Comparison of ENCODE assay signal across 1 cellular context in the genomic region with DNA sequence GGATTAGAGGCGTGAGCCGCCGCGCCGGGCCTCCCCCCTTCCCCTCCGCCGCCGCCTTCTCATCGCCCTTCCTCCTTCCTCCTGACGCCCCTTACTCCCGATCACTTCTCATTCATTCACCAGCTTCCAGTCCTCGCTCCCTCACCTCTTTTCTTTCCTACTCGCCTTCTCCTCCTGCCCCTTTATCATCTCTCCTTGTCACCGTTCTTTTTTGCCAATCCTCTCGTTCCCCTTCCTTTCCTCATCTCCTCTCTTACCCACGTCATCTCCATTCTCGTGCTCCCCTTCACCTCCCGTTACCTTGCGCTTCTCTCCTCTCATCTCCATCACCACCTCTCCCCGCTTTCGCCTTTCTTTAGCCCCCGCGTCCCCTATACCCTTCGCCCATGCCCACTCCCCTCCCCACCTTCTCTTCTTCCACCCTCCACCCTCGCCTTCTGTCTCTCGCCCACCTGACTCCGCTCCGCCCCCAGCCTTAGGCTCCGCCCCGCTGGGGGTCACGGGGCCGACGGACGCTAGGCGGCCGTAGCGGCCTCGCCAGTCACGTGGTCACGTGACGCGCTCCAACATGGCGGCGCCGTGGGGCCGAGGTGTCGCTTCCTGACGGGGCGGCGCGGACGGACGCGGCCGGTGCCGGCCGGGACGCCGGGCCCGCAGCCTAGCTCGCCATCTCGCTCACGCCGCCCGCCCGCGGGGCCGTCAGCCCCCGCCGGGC.
TF ChIP-seq lines count a peak whose summit lies in the region.

A gene (plus strand): TSS at position 544 of the 715 bp plus-strand sequence. CDS start 179 bp downstream, outside the sequence.

TF ChIP-seq in HepG2, 621 proteins besides CTCF, POLR2A, EP300 and RAD21 (continued from another document and continues in another):
- TF ChIP-seq, protein P1, sequence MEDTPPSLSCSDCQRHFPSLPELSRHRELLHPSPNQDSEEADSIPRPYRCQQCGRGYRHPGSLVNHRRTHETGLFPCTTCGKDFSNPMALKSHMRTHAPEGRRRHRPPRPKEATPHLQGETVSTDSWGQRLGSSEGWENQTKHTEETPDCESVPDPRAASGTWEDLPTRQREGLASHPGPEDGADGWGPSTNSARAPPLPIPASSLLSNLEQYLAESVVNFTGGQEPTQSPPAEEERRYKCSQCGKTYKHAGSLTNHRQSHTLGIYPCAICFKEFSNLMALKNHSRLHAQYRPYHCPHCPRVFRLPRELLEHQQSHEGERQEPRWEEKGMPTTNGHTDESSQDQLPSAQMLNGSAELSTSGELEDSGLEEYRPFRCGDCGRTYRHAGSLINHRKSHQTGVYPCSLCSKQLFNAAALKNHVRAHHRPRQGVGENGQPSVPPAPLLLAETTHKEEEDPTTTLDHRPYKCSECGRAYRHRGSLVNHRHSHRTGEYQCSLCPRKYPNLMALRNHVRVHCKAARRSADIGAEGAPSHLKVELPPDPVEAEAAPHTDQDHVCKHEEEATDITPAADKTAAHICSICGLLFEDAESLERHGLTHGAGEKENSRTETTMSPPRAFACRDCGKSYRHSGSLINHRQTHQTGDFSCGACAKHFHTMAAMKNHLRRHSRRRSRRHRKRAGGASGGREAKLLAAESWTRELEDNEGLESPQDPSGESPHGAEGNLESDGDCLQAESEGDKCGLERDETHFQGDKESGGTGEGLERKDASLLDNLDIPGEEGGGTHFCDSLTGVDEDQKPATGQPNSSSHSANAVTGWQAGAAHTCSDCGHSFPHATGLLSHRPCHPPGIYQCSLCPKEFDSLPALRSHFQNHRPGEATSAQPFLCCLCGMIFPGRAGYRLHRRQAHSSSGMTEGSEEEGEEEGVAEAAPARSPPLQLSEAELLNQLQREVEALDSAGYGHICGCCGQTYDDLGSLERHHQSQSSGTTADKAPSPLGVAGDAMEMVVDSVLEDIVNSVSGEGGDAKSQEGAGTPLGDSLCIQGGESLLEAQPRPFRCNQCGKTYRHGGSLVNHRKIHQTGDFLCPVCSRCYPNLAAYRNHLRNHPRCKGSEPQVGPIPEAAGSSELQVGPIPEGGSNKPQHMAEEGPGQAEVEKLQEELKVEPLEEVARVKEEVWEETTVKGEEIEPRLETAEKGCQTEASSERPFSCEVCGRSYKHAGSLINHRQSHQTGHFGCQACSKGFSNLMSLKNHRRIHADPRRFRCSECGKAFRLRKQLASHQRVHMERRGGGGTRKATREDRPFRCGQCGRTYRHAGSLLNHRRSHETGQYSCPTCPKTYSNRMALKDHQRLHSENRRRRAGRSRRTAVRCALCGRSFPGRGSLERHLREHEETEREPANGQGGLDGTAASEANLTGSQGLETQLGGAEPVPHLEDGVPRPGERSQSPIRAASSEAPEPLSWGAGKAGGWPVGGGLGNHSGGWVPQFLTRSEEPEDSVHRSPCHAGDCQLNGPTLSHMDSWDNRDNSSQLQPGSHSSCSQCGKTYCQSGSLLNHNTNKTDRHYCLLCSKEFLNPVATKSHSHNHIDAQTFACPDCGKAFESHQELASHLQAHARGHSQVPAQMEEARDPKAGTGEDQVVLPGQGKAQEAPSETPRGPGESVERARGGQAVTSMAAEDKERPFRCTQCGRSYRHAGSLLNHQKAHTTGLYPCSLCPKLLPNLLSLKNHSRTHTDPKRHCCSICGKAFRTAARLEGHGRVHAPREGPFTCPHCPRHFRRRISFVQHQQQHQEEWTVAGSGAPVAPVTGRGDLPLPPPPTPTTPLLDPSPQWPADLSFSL (CRISPR knock-in tag; IDR thresholded peaks at IDR 0.05): no peak; the same call in 1 of the 2 replicates
- TF ChIP-seq FOXA3 (CRISPR knock-in tag; IDR thresholded peaks at IDR 0.05) (peak; percentile 69; the same call in 1 of the 2 replicates), ZMYM2 (CRISPR knock-in tag; IDR thresholded peaks at IDR 0.05) (peak; percentile 95; the same call in 1 of the 2 replicates), MED8 (CRISPR knock-in tag; IDR thresholded peaks at IDR 0.05; ENCODE audit: insufficient replicate concordance) (no peak), YEATS4 (CRISPR knock-in tag; IDR thresholded peaks at IDR 0.05; ENCODE audit: borderline replicate concordance) (no peak; the same call in 1 of the 2 replicates), SMAD9 (CRISPR knock-in tag; IDR thresholded peaks at IDR 0.05) (no peak), MEIS1 (CRISPR knock-in tag; IDR thresholded peaks at IDR 0.05; ENCODE audit: borderline replicate concordance) (0 out of 2 replicates have a peak, but pooled peaks have one; percentile 47), MEIS2 (CRISPR knock-in tag; IDR thresholded peaks at IDR 0.05) (no peak; the same call in 1 of the 2 replicates), ZNF530 (CRISPR knock-in tag; IDR thresholded peaks at IDR 0.05; ENCODE audit: low read depth) (no peak), CHD4 (IDR thresholded peaks at IDR 0.05; ENCODE audit: borderline replicate concordance, low read length) (no peak), ZKSCAN1 (IDR thresholded peaks at IDR 0.05; ENCODE audit: low read length) (no peak), HDAC2 (CRISPR knock-in tag; IDR thresholded peaks at IDR 0.05) (no peak), CHCHD3 (CRISPR knock-in tag; IDR thresholded peaks at IDR 0.05) (no peak), ZNF850 (CRISPR knock-in tag; conservative IDR thresholded peaks at IDR 0.05) (no peak), POLR2G (IDR thresholded peaks at IDR 0.05; ENCODE audit: low read depth, low read length) (peak; percentile 96), ZNF703 (CRISPR knock-in tag; IDR thresholded peaks at IDR 0.05; ENCODE audit: borderline replicate concordance) (no peak)
- TF ChIP-seq, protein P2, sequence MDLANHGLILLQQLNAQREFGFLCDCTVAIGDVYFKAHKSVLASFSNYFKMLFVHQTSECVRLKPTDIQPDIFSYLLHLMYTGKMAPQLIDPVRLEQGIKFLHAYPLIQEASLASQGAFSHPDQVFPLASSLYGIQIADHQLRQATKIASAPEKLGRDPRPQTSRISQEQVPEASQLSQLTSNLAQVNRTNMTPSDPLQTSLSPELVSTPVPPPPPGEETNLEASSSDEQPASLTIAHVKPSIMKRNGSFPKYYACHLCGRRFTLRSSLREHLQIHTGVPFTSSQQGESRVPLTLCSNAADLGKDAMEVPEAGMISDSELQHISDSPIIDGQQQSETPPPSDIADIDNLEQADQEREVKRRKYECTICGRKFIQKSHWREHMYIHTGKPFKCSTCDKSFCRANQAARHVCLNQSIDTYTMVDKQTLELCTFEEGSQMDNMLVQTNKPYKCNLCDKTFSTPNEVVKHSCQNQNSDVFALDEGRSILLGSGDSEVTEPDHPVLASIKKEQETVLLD (CRISPR knock-in tag; IDR thresholded peaks at IDR 0.05; ENCODE audit: low read depth): peak; percentile 96
- TF ChIP-seq, protein P3, sequence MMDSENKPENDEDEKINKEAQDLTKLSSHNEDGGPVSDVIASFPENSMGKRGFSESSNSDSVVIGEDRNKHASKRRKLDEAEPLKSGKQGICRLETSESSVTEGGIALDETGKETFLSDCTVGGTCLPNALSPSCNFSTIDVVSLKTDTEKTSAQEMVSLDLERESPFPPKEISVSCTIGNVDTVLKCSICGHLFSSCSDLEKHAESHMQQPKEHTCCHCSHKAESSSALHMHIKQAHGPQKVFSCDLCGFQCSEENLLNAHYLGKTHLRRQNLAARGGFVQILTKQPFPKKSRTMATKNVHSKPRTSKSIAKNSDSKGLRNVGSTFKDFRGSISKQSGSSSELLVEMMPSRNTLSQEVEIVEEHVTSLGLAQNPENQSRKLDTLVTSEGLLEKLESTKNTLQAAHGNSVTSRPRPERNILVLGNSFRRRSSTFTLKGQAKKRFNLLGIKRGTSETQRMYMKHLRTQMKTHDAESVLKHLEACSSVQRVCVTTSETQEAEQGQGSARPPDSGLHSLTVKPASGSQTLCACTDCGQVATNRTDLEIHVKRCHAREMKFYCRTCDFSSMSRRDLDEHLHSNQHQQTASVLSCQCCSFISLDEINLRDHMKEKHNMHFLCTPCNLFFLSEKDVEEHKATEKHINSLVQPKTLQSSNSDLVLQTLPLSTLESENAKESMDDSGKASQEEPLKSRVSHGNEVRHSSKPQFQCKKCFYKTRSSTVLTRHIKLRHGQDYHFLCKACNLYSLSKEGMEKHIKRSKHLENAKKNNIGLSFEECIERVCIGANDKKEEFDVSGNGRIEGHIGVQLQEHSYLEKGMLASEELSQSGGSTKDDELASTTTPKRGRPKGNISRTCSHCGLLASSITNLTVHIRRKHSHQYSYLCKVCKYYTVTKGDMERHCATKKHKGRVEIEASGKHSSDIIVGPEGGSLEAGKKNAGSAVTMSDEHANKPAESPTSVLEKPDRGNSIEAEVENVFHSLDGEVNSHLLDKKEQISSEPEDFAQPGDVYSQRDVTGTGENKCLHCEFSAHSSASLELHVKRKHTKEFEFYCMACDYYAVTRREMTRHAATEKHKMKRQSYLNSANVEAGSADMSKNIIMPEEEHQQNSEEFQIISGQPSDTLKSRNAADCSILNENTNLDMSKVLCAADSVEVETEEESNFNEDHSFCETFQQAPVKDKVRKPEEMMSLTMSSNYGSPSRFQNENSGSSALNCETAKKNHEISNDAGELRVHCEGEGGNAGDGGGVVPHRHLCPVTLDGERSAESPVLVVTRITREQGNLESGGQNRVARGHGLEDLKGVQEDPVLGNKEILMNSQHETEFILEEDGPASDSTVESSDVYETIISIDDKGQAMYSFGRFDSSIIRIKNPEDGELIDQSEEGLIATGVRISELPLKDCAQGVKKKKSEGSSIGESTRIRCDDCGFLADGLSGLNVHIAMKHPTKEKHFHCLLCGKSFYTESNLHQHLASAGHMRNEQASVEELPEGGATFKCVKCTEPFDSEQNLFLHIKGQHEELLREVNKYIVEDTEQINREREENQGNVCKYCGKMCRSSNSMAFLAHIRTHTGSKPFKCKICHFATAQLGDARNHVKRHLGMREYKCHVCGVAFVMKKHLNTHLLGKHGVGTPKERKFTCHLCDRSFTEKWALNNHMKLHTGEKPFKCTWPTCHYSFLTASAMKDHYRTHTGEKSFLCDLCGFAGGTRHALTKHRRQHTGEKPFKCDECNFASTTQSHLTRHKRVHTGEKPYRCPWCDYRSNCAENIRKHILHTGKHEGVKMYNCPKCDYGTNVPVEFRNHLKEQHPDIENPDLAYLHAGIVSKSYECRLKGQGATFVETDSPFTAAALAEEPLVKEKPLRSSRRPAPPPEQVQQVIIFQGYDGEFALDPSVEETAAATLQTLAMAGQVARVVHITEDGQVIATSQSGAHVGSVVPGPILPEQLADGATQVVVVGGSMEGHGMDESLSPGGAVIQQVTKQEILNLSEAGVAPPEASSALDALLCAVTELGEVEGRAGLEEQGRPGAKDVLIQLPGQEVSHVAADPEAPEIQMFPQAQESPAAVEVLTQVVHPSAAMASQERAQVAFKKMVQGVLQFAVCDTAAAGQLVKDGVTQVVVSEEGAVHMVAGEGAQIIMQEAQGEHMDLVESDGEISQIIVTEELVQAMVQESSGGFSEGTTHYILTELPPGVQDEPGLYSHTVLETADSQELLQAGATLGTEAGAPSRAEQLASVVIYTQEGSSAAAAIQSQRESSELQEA (CRISPR knock-in tag; IDR thresholded peaks at IDR 0.05; ENCODE audit: not compliant biosample characterization): no peak
- TF ChIP-seq, protein P4, sequence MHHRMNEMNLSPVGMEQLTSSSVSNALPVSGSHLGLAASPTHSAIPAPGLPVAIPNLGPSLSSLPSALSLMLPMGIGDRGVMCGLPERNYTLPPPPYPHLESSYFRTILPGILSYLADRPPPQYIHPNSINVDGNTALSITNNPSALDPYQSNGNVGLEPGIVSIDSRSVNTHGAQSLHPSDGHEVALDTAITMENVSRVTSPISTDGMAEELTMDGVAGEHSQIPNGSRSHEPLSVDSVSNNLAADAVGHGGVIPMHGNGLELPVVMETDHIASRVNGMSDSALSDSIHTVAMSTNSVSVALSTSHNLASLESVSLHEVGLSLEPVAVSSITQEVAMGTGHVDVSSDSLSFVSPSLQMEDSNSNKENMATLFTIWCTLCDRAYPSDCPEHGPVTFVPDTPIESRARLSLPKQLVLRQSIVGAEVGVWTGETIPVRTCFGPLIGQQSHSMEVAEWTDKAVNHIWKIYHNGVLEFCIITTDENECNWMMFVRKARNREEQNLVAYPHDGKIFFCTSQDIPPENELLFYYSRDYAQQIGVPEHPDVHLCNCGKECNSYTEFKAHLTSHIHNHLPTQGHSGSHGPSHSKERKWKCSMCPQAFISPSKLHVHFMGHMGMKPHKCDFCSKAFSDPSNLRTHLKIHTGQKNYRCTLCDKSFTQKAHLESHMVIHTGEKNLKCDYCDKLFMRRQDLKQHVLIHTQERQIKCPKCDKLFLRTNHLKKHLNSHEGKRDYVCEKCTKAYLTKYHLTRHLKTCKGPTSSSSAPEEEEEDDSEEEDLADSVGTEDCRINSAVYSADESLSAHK (CRISPR knock-in tag; IDR thresholded peaks at IDR 0.05; ENCODE audit: borderline replicate concordance): no peak
- TF ChIP-seq, protein P5, sequence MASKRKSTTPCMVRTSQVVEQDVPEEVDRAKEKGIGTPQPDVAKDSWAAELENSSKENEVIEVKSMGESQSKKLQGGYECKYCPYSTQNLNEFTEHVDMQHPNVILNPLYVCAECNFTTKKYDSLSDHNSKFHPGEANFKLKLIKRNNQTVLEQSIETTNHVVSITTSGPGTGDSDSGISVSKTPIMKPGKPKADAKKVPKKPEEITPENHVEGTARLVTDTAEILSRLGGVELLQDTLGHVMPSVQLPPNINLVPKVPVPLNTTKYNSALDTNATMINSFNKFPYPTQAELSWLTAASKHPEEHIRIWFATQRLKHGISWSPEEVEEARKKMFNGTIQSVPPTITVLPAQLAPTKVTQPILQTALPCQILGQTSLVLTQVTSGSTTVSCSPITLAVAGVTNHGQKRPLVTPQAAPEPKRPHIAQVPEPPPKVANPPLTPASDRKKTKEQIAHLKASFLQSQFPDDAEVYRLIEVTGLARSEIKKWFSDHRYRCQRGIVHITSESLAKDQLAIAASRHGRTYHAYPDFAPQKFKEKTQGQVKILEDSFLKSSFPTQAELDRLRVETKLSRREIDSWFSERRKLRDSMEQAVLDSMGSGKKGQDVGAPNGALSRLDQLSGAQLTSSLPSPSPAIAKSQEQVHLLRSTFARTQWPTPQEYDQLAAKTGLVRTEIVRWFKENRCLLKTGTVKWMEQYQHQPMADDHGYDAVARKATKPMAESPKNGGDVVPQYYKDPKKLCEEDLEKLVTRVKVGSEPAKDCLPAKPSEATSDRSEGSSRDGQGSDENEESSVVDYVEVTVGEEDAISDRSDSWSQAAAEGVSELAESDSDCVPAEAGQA (IDR thresholded peaks at IDR 0.05; ENCODE audit: low read depth): peak; percentile 91
- TF ChIP-seq, protein P5 (CRISPR knock-in tag; IDR thresholded peaks at IDR 0.05; ENCODE audit: borderline replicate concordance): no peak
